In genomic region chr2:237691200-237691907, GRCh38 we compare ENCODE assay signal across 8 cellular contexts.
DNase-seq lines count a peak whose midpoint lies in the region; ATAC-seq, FAIRE-seq and TF ChIP-seq lines count a peak whose summit lies in the region.

No MANE protein-coding gene starts in this region.

- peak overlapping the region; percentile 42; the same call in 1 of the 2 replicates for H3K4me2 ChIP-seq in HepG2 (ENCODE audit: low read depth, low read length)

- H3K36me3 ChIP-seq in GM06990 (ENCODE audit: control insufficient read depth, insufficient read depth, low read length) (no peaks in the 10 kb centered on the region), MG63 (no peaks in the 10 kb centered on the region; the same call in 1 of the 2 replicates), body of pancreas (replicated peaks in 1 of 2; ENCODE audit: insufficient read depth in 1 of 2, low read depth in 2 of 2) (no peaks in the 10 kb centered on the region), HepG2 (replicated peaks in 1 of 2; ENCODE audit: control insufficient read depth in 1 of 2, insufficient read depth in 2 of 2, low read length in 2 of 2) (no peaks in the 10 kb centered on the region), testis (ENCODE audit: low read depth, missing control alignments) (no peaks in the 10 kb centered on the region)

- CTCF ChIA-PET in HepG2 (lab: Yijun Ruan, JAX; ENCODE audit: low intra/inter-chr PET ratio, low total read pairs): no interaction called here

- no peaks in the 10 kb centered on the region for H3K9me3 ChIP-seq in MG63
- no peaks in the 10 kb centered on the region for H3K9me3 ChIP-seq in body of pancreas
- no peaks in the 10 kb centered on the region for H3K9me3 ChIP-seq in HepG2 (ENCODE audit: low read length)
- H3K9me3 ChIP-seq in testis: no peaks in the 10 kb centered on the region

- H3K9ac ChIP-seq in HepG2 (ENCODE audit: insufficient read depth, low read depth, low read length): no peak overlapping the region

- POLR2A ChIA-PET in HepG2 (lab: Yijun Ruan, JAX): no interaction called here

- no peak overlapping the region for H2AFZ ChIP-seq in HepG2 (ENCODE audit: low read length)

- TF ChIP-seq POLR2A in body of pancreas (IDR thresholded peaks at IDR 0.05) (peak in 2 of 3 donors; percentile 7 to 10), HepG2 (IDR thresholded peaks at IDR 0.05; ENCODE audit: insufficient read depth in 1 of 2, low read depth in 2 of 2, low read length in 2 of 2) (no peak), testis (IDR thresholded peaks at IDR 0.05) (no peak)

- intact Hi-C loops in body of pancreas (cut with DNase I): no loop called here
- intact Hi-C loops in HepG2 (cut with micrococcal nuclease; ENCODE audit: unreplicated experiment): no loop called here
- intact Hi-C loops in testis (cut with DNase I; ENCODE audit: low total_unique reads): no loop called here

- H3K4me3 ChIP-seq in GM06990 (replicated peaks; ENCODE audit: low read depth, low read length) (peak overlapping the region; percentile 83), MG63 (peak overlapping the region; percentile 43), body of pancreas (peak overlapping the region in 1 of 2 donors; percentile 31), HepG2 (replicated peaks in 1 of 3; ENCODE audit: insufficient read depth in 1 of 3, low read depth in 2 of 3, low read length in 3 of 3) (peak overlapping the region in 2 of 3 experiments; percentile 22 to 43; a peak in 3 of 6 replicates), testis (peak overlapping the region; percentile 84 to 90)

- TF ChIP-seq RAD21 in HepG2 (CRISPR knock-in tag; IDR thresholded peaks at IDR 0.05): no peak

- in situ Hi-C loops in HepG2 (cut with HindIII; ENCODE audit: extremely low pct_ligation_motif_present, low pct_unique_long_range_greater_than_20kb): no loop called here

- TF ChIP-seq CTCF in GM06990 (IDR thresholded peaks at IDR 0.05; ENCODE audit: insufficient read depth, low read length, poor library complexity, severe bottlenecking) (no peak), body of pancreas (IDR thresholded peaks at IDR 0.05) (no peak), HepG2 (CRISPR knock-in tag; IDR thresholded peaks at IDR 0.05) (no peak), testis (IDR thresholded peaks at IDR 0.05) (no peak)

- WGBS in body of pancreas, 2 donors: 50 to 63% methylated on average over 15 to 48 of the region's 70 CpGs
- 77% methylated on average over 51 of the region's 70 CpGs for WGBS in HepG2 (ENCODE audit: low lambda C conversion rate)
- 26 to 44% methylated on average over 27 to 50 of the region's 70 CpGs for WGBS in testis, 2 donors

- H3K27me3 ChIP-seq in GM06990 (replicated peaks; ENCODE audit: control insufficient read depth, insufficient read depth, low read length): no peaks in the 10 kb centered on the region
- H3K27me3 ChIP-seq in MG63: no peaks in the 10 kb centered on the region
- no peaks in the 10 kb centered on the region for H3K27me3 ChIP-seq in body of pancreas
- no peaks in the 10 kb centered on the region; a peak in 1 of 5 replicates for H3K27me3 ChIP-seq in HepG2 (ENCODE audit: control insufficient read depth in 1 of 2, insufficient read depth in 2 of 2, low read length in 2 of 2)
- H3K27me3 ChIP-seq in testis: no peaks in the 10 kb centered on the region

- DNase-seq in GM06990 (ENCODE audit: extremely low read depth, insufficient read length): no peak
- no peak for DNase-seq in MG63
- peak in 2 of 4 donors; percentile 38 to 49 for DNase-seq in body of pancreas
- no peak for DNase-seq in HepG2 (ENCODE audit: low spot score)
- DNase-seq in testis: no peak
- DNase-seq in DMS 273 (lab: John Stamatoyannopoulos, UW; ENCODE audit: unreplicated experiment): no peak
- DNase-seq in NCI-H1048 (lab: John Stamatoyannopoulos, UW): no peak

- no peak for TF ChIP-seq EP300 in HepG2 (IDR thresholded peaks at IDR 0.05; ENCODE audit: low read depth in 2 of 2, low read length in 2 of 2)
- TF ChIP-seq EP300 in HepG2 (CRISPR knock-in tag; IDR thresholded peaks at IDR 0.05; ENCODE audit: borderline replicate concordance): no peak

- ATAC-seq in GM21786 (IDR thresholded peaks at IDR 0.05; ENCODE audit: unreplicated experiment) (peak; percentile 34), body of pancreas (peak; percentile 5), HepG2 (peak; percentile 24)

- H3K4me1 ChIP-seq in body of pancreas (peaks cover 39% of the 10 kb centered on the region), HepG2 (ENCODE audit: insufficient read depth, low read length) (peaks cover 72% of the 10 kb centered on the region), testis (peaks cover 12% of the 10 kb centered on the region)

- no TSS peak for BruUV-seq in HepG2 (replicated peaks; lab: Mats Ljungman, UMichigan)

- H4K20me1 ChIP-seq in HepG2 (ENCODE audit: insufficient read depth, low read length): peaks cover 26% of the 10 kb centered on the region; the same call in 1 of the 2 replicates

- FAIRE-seq in HepG2 (lab: Jason Lieb, UNC): no peak

- peak overlapping the region; percentile 56 to 84 (median 80) for H3K27ac ChIP-seq in body of pancreas
- no peak overlapping the region for H3K27ac ChIP-seq in HepG2 (ENCODE audit: extremely low read length, insufficient read depth, low read length)
- H3K27ac ChIP-seq in testis: peak overlapping the region; percentile 69 to 75

- H3K79me2 ChIP-seq in HepG2 (ENCODE audit: insufficient read depth, low read length): peaks cover 37% of the 10 kb centered on the region

TF ChIP-seq in HepG2, 621 proteins besides CTCF, POLR2A, EP300 and RAD21 (continues in another document):
- TF ChIP-seq KLF16 (CRISPR knock-in tag; IDR thresholded peaks at IDR 0.05) (no peak), ZNF432 (CRISPR knock-in tag; IDR thresholded peaks at IDR 0.05; ENCODE audit: borderline replicate concordance) (no peak), ZFAT (CRISPR knock-in tag; conservative IDR thresholded peaks at IDR 0.05) (no peak), KDM2A (CRISPR knock-in tag; IDR thresholded peaks at IDR 0.05; ENCODE audit: borderline replicate concordance, low read depth) (no peak), SETDB1 (CRISPR knock-in tag; IDR thresholded peaks at IDR 0.05; ENCODE audit: borderline replicate concordance) (no peak), YEATS4 (CRISPR knock-in tag; IDR thresholded peaks at IDR 0.05; ENCODE audit: borderline replicate concordance) (no peak), ZMYM2 (CRISPR knock-in tag; IDR thresholded peaks at IDR 0.05) (no peak), NFATC3 (CRISPR knock-in tag; IDR thresholded peaks at IDR 0.05) (no peak), SNAPC4 (CRISPR knock-in tag; IDR thresholded peaks at IDR 0.05) (no peak), FOXO1 (CRISPR knock-in tag; IDR thresholded peaks at IDR 0.05) (no peak), SYNCRIP (IDR thresholded peaks at IDR 0.05; ENCODE audit: insufficient read depth, low read depth, low read length) (no peak)

Comparison
In these comparisons a context has a peak if more than half of its experiments do, and no peak if none do; other contexts are left out.
1. POLR2A ChIP-seq: peak in body of pancreas (2 of 3); none in HepG2 (0 of 2) and testis (single experiment).
2. Peak in every context shown above with its lines, with median percentiles within 50 percentile points of each other: ATAC-seq.